25 cellular contexts compared by ENCODE assay signal in genomic region chr16:54236761-54237160, GRCh38. TPM values are rescaled to one million over a fixed set of nuclear protein-coding genes. Genes with fewer than 3 reads are reported as not detected.
DNase-seq lines count a peak whose midpoint lies in the region; TF ChIP-seq lines count a peak whose summit lies in the region.
"Had no signal": no experiment of that assay in that cellular context is flagged by ENCODE, and none has a peak within 500 bp of the region (broad histone marks: within the 10 kb centered on the region; RNA-seq: fewer than 3 reads in every experiment).

No MANE protein-coding gene starts in this region.

- intact Hi-C loops in A673 (cut with micrococcal nuclease; ENCODE audit: unreplicated experiment) (no loop called here), uterus (cut with DNase I; ENCODE audit: low total_unique reads) (no loop called here), CD14-positive monocyte (cut with micrococcal nuclease) (no loop called here)

- no peaks in the 10 kb centered on the region for H3K4me1 Mint-ChIP-seq in CD14-positive monocyte

- no peak overlapping the region for H3K9ac ChIP-seq in adipocyte (ENCODE audit: low read length)

- no TSS peak for BruUV-seq in A673 (replicated peaks; lab: Mats Ljungman, UMichigan)

- no peaks in the 10 kb centered on the region for H3K27me3 ChIP-seq in A673 (replicated peaks; ENCODE audit: insufficient read depth, low read depth, low read length, poor library complexity)
- H3K27me3 ChIP-seq in adipocyte (replicated peaks; ENCODE audit: control insufficient read depth, insufficient read depth, low read length) = peaks cover 9% of the 10 kb centered on the region
- no peaks in the 10 kb centered on the region for H3K27me3 ChIP-seq in uterus
- H3K27me3 ChIP-seq: left lung, stomach, upper lobe of left lung had no signal

- H3K27ac ChIP-seq in A673 (ENCODE audit: low read depth, low read length, poor library complexity, severe bottlenecking) (no peak overlapping the region), uterus (no peak overlapping the region)
- H3K27ac ChIP-seq: dorsolateral prefrontal cortex, left lung, SK-N-MC, stomach, upper lobe of left lung had no signal

- TF ChIP-seq CTCF in A673 (conservative IDR thresholded peaks at IDR 0.05; ENCODE audit: low read depth, low read length) (no peak), foreskin fibroblast (IDR thresholded peaks at IDR 0.05; ENCODE audit: low read depth, low read length) (no peak), uterus (IDR thresholded peaks at IDR 0.05) (no peak), CD14-positive monocyte (IDR thresholded peaks at IDR 0.05) (no peak)

- H3K9me3 ChIP-seq in A673 (ENCODE audit: low read depth, low read length, poor library complexity, severe bottlenecking) = no peaks in the 10 kb centered on the region
- no peaks in the 10 kb centered on the region for H3K9me3 ChIP-seq in adipocyte (ENCODE audit: control insufficient read depth, low read length)
- no peaks in the 10 kb centered on the region for H3K9me3 ChIP-seq in uterus
- H3K9me3 ChIP-seq: HAP-1, left lung, stomach, upper lobe of left lung had no signal

- H3K36me3 ChIP-seq in A673 (ENCODE audit: insufficient read depth, low read length, poor library complexity, severe bottlenecking) = no peaks in the 10 kb centered on the region
- no peaks in the 10 kb centered on the region for H3K36me3 ChIP-seq in adipocyte (ENCODE audit: control insufficient read depth, insufficient read depth, low read length, severe bottlenecking)
- no peaks in the 10 kb centered on the region for H3K36me3 ChIP-seq in uterus
- H3K36me3 ChIP-seq: HAP-1, left lung, stomach, upper lobe of left lung had no signal

- CTCF ChIA-PET in A673 (lab: Charles Lee) = no interaction called here

- H3K4me3 Mint-ChIP-seq in CD14-positive monocyte = no peak overlapping the region
- H3K4me3 Mint-ChIP-seq: activated CD8-positive, alpha-beta T cell treated with anti-CD3 and anti-CD28 coated beads for 36 hours; CD8-positive, alpha-beta T cell; neural crest cell; WTC11 had no signal

- DNase-seq in A673 (ENCODE audit: low spot score) (peak; percentile 33), GM03348 (ENCODE audit: low spot score) (peak; percentile 36), adipocyte (ENCODE audit: low read depth) (peak; percentile 10), foreskin fibroblast (peak; percentile 67), Ammon's horn (ENCODE audit: low spot score) (no peak), uterus (no peak), CD14-positive monocyte (ENCODE audit: low spot score) (no peak), pons (ENCODE audit: low spot score) (no peak)
- DNase-seq: activated CD8-positive, alpha-beta T cell treated with anti-CD3 and anti-CD28 coated beads for 36 hours; activated gamma-delta T cell treated with Interleukin-2 at 50 U/mL for 16 hours; amygdala; CD8-positive, alpha-beta T cell; central memory CD4-positive, alpha-beta T cell; DMS79; dorsolateral prefrontal cortex; left lung; NCI-H1417; NCI-H524; stimulated activated CD4-positive, alpha-beta T cell treated with anti-CD3 and anti-CD28 coated beads, Interleukin-4, amount 100 ng/mL, for 4 hours; stomach; upper lobe of left lung had no signal

- no peaks in the 10 kb centered on the region for H3K36me3 Mint-ChIP-seq in CD14-positive monocyte
- H3K36me3 Mint-ChIP-seq: CD8-positive, alpha-beta T cell; WTC11 had no signal

- POLR2A ChIA-PET in A673 (lab: Charles Lee; ENCODE audit: low non-redundant PET) = no interaction called here

- H3K9me3 Mint-ChIP-seq in CD14-positive monocyte = peaks cover 0 to 3% (median 0%) of the 10 kb centered on the region in 7 donors
- H3K9me3 Mint-ChIP-seq: activated CD8-positive, alpha-beta T cell treated with anti-CD3 and anti-CD28 coated beads for 36 hours; CD8-positive, alpha-beta T cell; neural crest cell had no signal

- H3K27ac Mint-ChIP-seq in CD14-positive monocyte = peak overlapping the region in 1 of 7 donors; percentile 33
- H3K27ac Mint-ChIP-seq: activated CD8-positive, alpha-beta T cell treated with anti-CD3 and anti-CD28 coated beads for 36 hours; CD8-positive, alpha-beta T cell; WTC11 had no signal

- peaks cover 0 to 9% (median 0%) of the 10 kb centered on the region in 3 donors for H3K27me3 Mint-ChIP-seq in CD14-positive monocyte (ENCODE audit: low read depth in 3 of 3)

- TF ChIP-seq POLR2A in uterus (IDR thresholded peaks at IDR 0.05) = no peak

- H3K4me1 ChIP-seq in A673 (ENCODE audit: insufficient read depth, low read length, poor library complexity, severe bottlenecking) (no peaks in the 10 kb centered on the region), adipocyte (ENCODE audit: control insufficient read depth, insufficient read depth, low read length) (peaks cover 20% of the 10 kb centered on the region), uterus (no peaks in the 10 kb centered on the region)
- H3K4me1 ChIP-seq: HAP-1, left lung had no signal

- H3K4me3 ChIP-seq in A673 (ENCODE audit: low read depth, low read length, poor library complexity, severe bottlenecking) = no peak overlapping the region
- H3K4me3 ChIP-seq in adipocyte (ENCODE audit: low read length) = no peak overlapping the region
- no peak overlapping the region for H3K4me3 ChIP-seq in foreskin fibroblast (ENCODE audit: low read depth in 1 of 2, low read length in 2 of 2)
- no peak overlapping the region for H3K4me3 ChIP-seq in uterus
- H3K4me3 ChIP-seq: dorsolateral prefrontal cortex, HAP-1, left lung, SK-N-MC, stomach, upper lobe of left lung had no signal

RNA-seq across cellular contexts. Expression of gene IRX3, which starts 49.8 kb away (rescaled TPM):
- total RNA-seq in A673 (2021) (22.7 and 22.9 TPM in 2 replicates), uterus (10 to 100 TPM in 1 of 4 donors, 1 to 10 TPM in 2, under 1 TPM in 1; 0.97 to 15.0 (median 3.5) TPM)
- not detected for polyA plus RNA-seq in CD14-positive monocyte
- total RNA-seq: activated CD8-positive, alpha-beta T cell treated with anti-CD3 and anti-CD28 coated beads for 36 hours; CD8-positive, alpha-beta T cell had no signal

Comparison
In these comparisons a context has a peak if more than half of its experiments do, and no peak if none do; other contexts are left out.
1. DNase-seq: peak in A673 (single experiment), GM03348 (single experiment), adipocyte (single experiment) and foreskin fibroblast (2 of 2); none in Ammon's horn (single experiment), uterus (0 of 2), CD14-positive monocyte (single experiment) and pons (single experiment).